In the genomic region with DNA sequence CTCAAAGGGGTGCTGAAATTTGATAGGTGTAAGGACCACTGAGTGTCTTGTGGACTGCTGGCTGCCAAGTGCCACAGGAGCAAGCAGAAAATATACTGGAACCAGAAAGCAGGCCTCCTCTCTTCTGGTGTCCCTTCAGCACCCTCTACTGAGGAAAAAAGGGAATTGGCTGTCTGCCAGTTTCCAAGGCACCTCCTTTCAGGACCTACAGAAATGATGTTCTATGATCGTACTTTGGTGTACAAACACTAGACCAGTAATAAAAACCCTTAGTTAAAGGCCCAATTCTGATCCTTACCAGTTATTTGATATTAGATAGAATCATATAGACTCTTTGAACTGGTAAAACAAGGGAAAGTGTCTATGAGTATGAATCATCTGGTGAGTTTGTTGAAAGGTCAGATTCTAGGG, we compare ENCODE assay signal across 8 cellular contexts. TPM values are rescaled to one million over a fixed set of nuclear protein-coding genes. Genes with fewer than 3 reads are reported as not detected.
DNase-seq lines count a peak whose midpoint lies in the region; TF ChIP-seq lines count a peak whose summit lies in the region.

No MANE protein-coding gene starts in this region.

- H3K27ac ChIP-seq in AG04450 (ENCODE audit: low read depth, low read length), result no peak overlapping the region
- H3K27ac ChIP-seq in caudate nucleus (ENCODE audit: low read depth, low read length), result no peak overlapping the region

- no peaks in the 10 kb centered on the region for H3K9me3 ChIP-seq in AG04450 (ENCODE audit: control insufficient read depth, insufficient read depth, low read length)

- H3K4me3 ChIP-seq in AG04450 (ENCODE audit: low read depth, low read length) (no peak overlapping the region), GM12875 (ENCODE audit: low read depth, low read length) (no peak overlapping the region)

- TF ChIP-seq CTCF in AG04450 (IDR thresholded peaks at IDR 0.05; ENCODE audit: low read depth, low read length) (peak; percentile 61), GM12875 (IDR thresholded peaks at IDR 0.05; ENCODE audit: borderline replicate concordance, insufficient read depth, low read depth, low read length) (peak; percentile 35; the same call in 1 of the 2 replicates)

- peak; percentile 53 for DNase-seq in AG04450 (ENCODE audit: low read depth, low spot score)
- peak; percentile 87 for DNase-seq in NCI-H1694 (lab: John Stamatoyannopoulos, UW)
- peak in 4 of 5 donors; percentile 13 to 52 (median 35) for DNase-seq in T-helper 1 cell
- peak in 50 of 61 donors; percentile 1 to 85 (median 48) for DNase-seq in caudate nucleus (lab: John Stamatoyannopoulos, UW)
- peak; percentile 70 for DNase-seq in kidney glomerular epithelial cell (lab: John Stamatoyannopoulos, UW)
- DNase-seq in stimulated activated CD4-positive, alpha-beta T cell treated with anti-CD3 and anti-CD28 coated beads, TNF-alpha, amount 100 ng/mL, for 24 hours (ENCODE audit: low read depth in 3 of 3), result peak; percentile 6 to 30 (median 24)
- no peak for DNase-seq in activated CD8-positive, alpha-beta memory T cell treated with anti-CD3 and anti-CD28 coated beads for 24 hours

- CTCF ChIA-PET in AG04450 (lab: Charles Lee), result interaction anchor here (0.7 to 4.8 kb wide), 4 partner anchors 41 to 196 kb away, joined by 3 to 32 read pairs (median 4); partner anchors contain the start of gene PPM1D

- H3K27me3 ChIP-seq in AG04450 (ENCODE audit: control insufficient read depth, insufficient read depth, low read length), result no peaks in the 10 kb centered on the region

- POLR2A ChIA-PET in AG04450 (lab: Yijun Ruan, JAX), result interaction anchor here (1.2 kb wide), 1 partner anchor 42 kb away, joined by 3 read pairs; the partner anchor contains the start of gene PPM1D

RNA-seq across cellular contexts. Expression of gene BCAS3, which starts 35.8 kb away (rescaled TPM):
- polyA plus RNA-seq in AG04450 (2011; rRNA removed), result 17.5 and 24.9 TPM in 2 replicates
- 88.8 and 110 TPM in 2 replicates for polyA minus RNA-seq in AG04450 (2011; rRNA and poly(A)+ RNA removed)

RNA-seq across cellular contexts. Expression of gene PPM1D, which starts 41.8 kb away (rescaled TPM):
- polyA plus RNA-seq in AG04450 (2011; rRNA removed), result 8.0 and 12.2 TPM in 2 replicates
- polyA minus RNA-seq in AG04450 (2011; rRNA and poly(A)+ RNA removed), result 11.2 and 14.7 TPM in 2 replicates
